ENCODE assay signal across 8 cellular contexts in genomic region chr2:106108351-106108750, GRCh38.
DNase-seq lines count a peak whose midpoint lies in the region; ATAC-seq, FAIRE-seq and TF ChIP-seq lines count a peak whose summit lies in the region.

No MANE protein-coding gene starts in this region.

- no peak for FAIRE-seq in kidney (lab: Jason Lieb, UNC)

- H3K4me1 ChIP-seq in kidney (ENCODE audit: control insufficient read depth in 1 of 2, insufficient read depth in 1 of 2, low read depth in 1 of 2, low read length in 2 of 2) = peaks cover 0 to 6% of the 10 kb centered on the region in 2 donors

- DNase-seq in AG08396 (ENCODE audit: low spot score) = peak; percentile 44
- no peak for DNase-seq in GM13977 (ENCODE audit: low spot score)
- DNase-seq in T47D (ENCODE audit: low read depth in 1 of 2, low spot score in 1 of 2) = peak; percentile 18 to 30
- DNase-seq in kidney = no peak
- no peak for DNase-seq in DMS79 treated with DMSO at 0.1 percent for 48 hours (lab: John Stamatoyannopoulos, UW)
- DNase-seq in activated naive CD4-positive, alpha-beta T cell treated with Interleukin-2 at 50 U/mL for 16 hours = no peak

- H3K4me3 ChIP-seq in kidney (ENCODE audit: low read length in 2 of 2) = no peak overlapping the region

- ATAC-seq in GM19324 (IDR thresholded peaks at IDR 0.05; ENCODE audit: low FRiP score, unreplicated experiment) = no peak
- no peak for ATAC-seq in HG03565 (IDR thresholded peaks at IDR 0.05; ENCODE audit: unreplicated experiment)

- no peak overlapping the region for H3K27ac ChIP-seq in kidney (ENCODE audit: low read depth in 2 of 2, low read length in 2 of 2)

- intact Hi-C loops in kidney (cut with DNase I) = loop anchor here (10.0 kb wide), 1 partner anchor 476 kb away; no protein-coding TSS in a partner anchor

- peak; percentile 41 for TF ChIP-seq CTCF in GM13977 (IDR thresholded peaks at IDR 0.05; ENCODE audit: extremely low read depth, insufficient read depth, missing control alignments)
- peak; percentile 38 for TF ChIP-seq CTCF in kidney (IDR thresholded peaks at IDR 0.05; ENCODE audit: borderline replicate concordance, extremely low read depth, insufficient read depth)

- no peaks in the 10 kb centered on the region for H3K9me3 ChIP-seq in kidney (ENCODE audit: control insufficient read depth in 1 of 2, low read length in 2 of 2)

- in situ Hi-C loops in GM13977 (cut with MboI; ENCODE audit: low pct_unique_long_range_greater_than_20kb, low sequenced_read_pairs, unreplicated experiment) = loop anchor here (25.0 kb wide), 1 partner anchor 429 kb away; no protein-coding TSS in a partner anchor
- in situ Hi-C loops in T47D (cut with HindIII; ENCODE audit: low pct_unique_long_range_greater_than_20kb, low sequenced_read_pairs) = no loop called here

- no peak overlapping the region for H3K9ac ChIP-seq in kidney (ENCODE audit: low read length in 2 of 2)

- peaks cover 0 to 14% of the 10 kb centered on the region in 2 donors for H3K36me3 ChIP-seq in kidney (ENCODE audit: control insufficient read depth in 1 of 2, insufficient read depth in 2 of 2, low read length in 2 of 2)

Comparison
In these comparisons a context has a peak if more than half of its experiments do, and no peak if none do; other contexts are left out.
1. DNase-seq: peak in AG08396 (single experiment) and T47D (2 of 2); none in GM13977 (single experiment), kidney (single experiment), DMS79 treated with DMSO at 0.1 percent for 48 hours (single experiment) and activated naive CD4-positive, alpha-beta T cell treated with Interleukin-2 at 50 U/mL for 16 hours (single experiment).